In the genomic region with DNA sequence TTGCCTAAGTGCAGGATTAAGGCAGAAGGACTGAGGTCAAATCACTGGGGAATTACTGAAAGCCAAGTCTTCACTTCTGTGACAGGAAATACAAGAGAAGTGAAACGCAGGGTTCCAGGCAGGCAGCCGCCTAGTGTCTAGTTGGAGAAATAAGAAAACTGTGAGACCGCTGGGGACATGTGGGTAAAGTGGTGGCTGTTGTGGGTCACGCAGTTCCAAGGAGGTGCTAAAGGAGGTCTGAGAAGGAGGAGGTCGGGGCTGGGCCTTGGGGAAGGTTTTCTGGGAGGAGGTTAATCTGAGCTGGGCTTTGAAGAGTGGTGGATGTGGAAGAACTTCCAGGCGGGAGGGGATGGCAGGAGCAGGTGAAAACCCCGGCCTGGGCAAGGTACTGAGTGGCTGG, we compare ENCODE assay signal across 9 cellular contexts. TPM values are rescaled to one million over a fixed set of nuclear protein-coding genes. Genes with fewer than 3 reads are reported as not detected.
A peak's percentile ranks its signal among the peaks of the same experiment; 100 is the strongest.
DNase-seq lines count a peak whose midpoint lies in the region; ATAC-seq and TF ChIP-seq lines count a peak whose summit lies in the region.
"Had no signal": no experiment of that assay in that cellular context is flagged by ENCODE, and none has a peak within 500 bp of the region (broad histone marks: within the 10 kb centered on the region; RNA-seq: fewer than 3 reads in every experiment).

No MANE protein-coding gene starts in this region.

- H3K9me3 Mint-ChIP-seq in activated T-cell treated with anti-CD3 and anti-CD28 coated beads, Interleukin-2, amount 50 U/mL, for 4 hours = no peaks in the 10 kb centered on the region
- H3K9me3 Mint-ChIP-seq in activated naive CD8-positive, alpha-beta T cell treated with anti-CD3 and anti-CD28 coated beads, Interleukin-2, amount 50 U/mL, for 24 hours = no peaks in the 10 kb centered on the region

- intact Hi-C loops in esophagus muscularis mucosa (cut with DNase I) = loop anchor here (10.0 kb wide), 1 partner anchor 66 kb away; no protein-coding TSS in a partner anchor

- TF ChIP-seq CTCF in esophagus muscularis mucosa (IDR thresholded peaks at IDR 0.05) = no peak

- H3K36me3 Mint-ChIP-seq in activated T-cell treated with anti-CD3 and anti-CD28 coated beads, Interleukin-2, amount 50 U/mL, for 4 hours (ENCODE audit: insufficient read depth) = peaks cover 59% of the 10 kb centered on the region
- peaks cover 73% of the 10 kb centered on the region for H3K36me3 Mint-ChIP-seq in activated naive CD8-positive, alpha-beta T cell treated with anti-CD3 and anti-CD28 coated beads, Interleukin-2, amount 50 U/mL, for 24 hours (ENCODE audit: low read depth)

- H3K27me3 ChIP-seq in esophagus muscularis mucosa = no peaks in the 10 kb centered on the region
- no peaks in the 10 kb centered on the region for H3K27me3 ChIP-seq in MG63

- peaks cover 3% of the 10 kb centered on the region for H3K4me1 Mint-ChIP-seq in activated T-cell treated with anti-CD3 and anti-CD28 coated beads, Interleukin-2, amount 50 U/mL, for 4 hours (ENCODE audit: low read depth)
- peaks cover 25% of the 10 kb centered on the region for H3K4me1 Mint-ChIP-seq in activated naive CD8-positive, alpha-beta T cell treated with anti-CD3 and anti-CD28 coated beads, Interleukin-2, amount 50 U/mL, for 24 hours

- peak overlapping the region; percentile 22 for H3K4me3 Mint-ChIP-seq in activated T-cell treated with anti-CD3 and anti-CD28 coated beads, Interleukin-2, amount 50 U/mL, for 4 hours
- no peak overlapping the region for H3K4me3 Mint-ChIP-seq in activated naive CD8-positive, alpha-beta T cell treated with anti-CD3 and anti-CD28 coated beads, Interleukin-2, amount 50 U/mL, for 24 hours

- H3K4me3 ChIP-seq in esophagus muscularis mucosa (no peak overlapping the region), MG63 (no peak overlapping the region)

- H3K27ac ChIP-seq in esophagus muscularis mucosa (replicated peaks in 1 of 4) = no peak overlapping the region

- ATAC-seq in activated T-cell treated with anti-CD3 and anti-CD28 coated beads, Interleukin-2, amount 50 U/mL, for 4 hours = no peak
- peak; percentile 31 for ATAC-seq in HG02642 (IDR thresholded peaks at IDR 0.05; ENCODE audit: poor library complexity, unreplicated experiment)
- ATAC-seq in activated naive CD8-positive, alpha-beta T cell treated with anti-CD3 and anti-CD28 coated beads, Interleukin-2, amount 50 U/mL, for 24 hours = no peak
- no peak for ATAC-seq in GM21515 (IDR thresholded peaks at IDR 0.05; ENCODE audit: unreplicated experiment)

- no peaks in the 10 kb centered on the region for H3K4me1 ChIP-seq in esophagus muscularis mucosa

- H3K27ac Mint-ChIP-seq in activated naive CD8-positive, alpha-beta T cell treated with anti-CD3 and anti-CD28 coated beads, Interleukin-2, amount 50 U/mL, for 24 hours = peak overlapping the region; percentile 58

- 77% methylated on average over 7 of the region's 7 CpGs for WGBS in esophagus muscularis mucosa

- no peak for TF ChIP-seq POLR2A in esophagus muscularis mucosa (IDR thresholded peaks at IDR 0.05; ENCODE audit: low read depth)

- no peak for DNase-seq in activated T-cell treated with anti-CD3 and anti-CD28 coated beads, Interleukin-2, amount 50 U/mL, for 4 hours
- no peak for DNase-seq in activated T-cell treated with anti-CD3 and anti-CD28 coated beads, Interleukin-2, amount 50 U/mL, for 1 hour
- DNase-seq in activated naive CD8-positive, alpha-beta T cell treated with anti-CD3 and anti-CD28 coated beads, Interleukin-2, amount 50 U/mL, for 24 hours = no peak
- DNase-seq in pons (ENCODE audit: low spot score) = peak; percentile 44
- DNase-seq in esophagus muscularis mucosa (ENCODE audit: extremely low spot score) = no peak
- no peak for DNase-seq in MG63
- DNase-seq: NCI-H774 had no signal

- peaks cover 38 to 100% (median 96%) of the 10 kb centered on the region in 4 donors for H3K36me3 ChIP-seq in esophagus muscularis mucosa
- H3K36me3 ChIP-seq in MG63 = peaks cover 70% of the 10 kb centered on the region

- no peak for TF ChIP-seq EP300 in esophagus muscularis mucosa (IDR thresholded peaks at IDR 0.05)

- no peaks in the 10 kb centered on the region for H3K27me3 Mint-ChIP-seq in activated T-cell treated with anti-CD3 and anti-CD28 coated beads, Interleukin-2, amount 50 U/mL, for 4 hours (ENCODE audit: low read depth)
- H3K27me3 Mint-ChIP-seq in activated naive CD8-positive, alpha-beta T cell treated with anti-CD3 and anti-CD28 coated beads, Interleukin-2, amount 50 U/mL, for 24 hours = no peaks in the 10 kb centered on the region

- H3K9me3 ChIP-seq in esophagus muscularis mucosa (no peaks in the 10 kb centered on the region), MG63 (no peaks in the 10 kb centered on the region)

RNA-seq across cellular contexts. Expression of gene MCM5, which starts 11.2 kb away (rescaled TPM):
- total RNA-seq in activated T-cell treated with anti-CD3 and anti-CD28 coated beads, Interleukin-2, amount 50 U/mL, for 4 hours = 100 to 1,000 TPM; 342 to 399 (median 361) TPM
- total RNA-seq in esophagus muscularis mucosa = 10 to 100 TPM in 3 of 4 donors, 1 to 10 TPM in 1; 9.1 to 22.2 (median 16.4) TPM
- 72.8 and 117 TPM in 2 replicates for total RNA-seq in MG63 (2014; rRNA removed; shearing (Covaris generic); ENCODE audit: low replicate concordance)

RNA-seq across cellular contexts. Expression of gene HMOX1, which starts 30.2 kb away (rescaled TPM):
- total RNA-seq in activated T-cell treated with anti-CD3 and anti-CD28 coated beads, Interleukin-2, amount 50 U/mL, for 4 hours = 1 to 10 TPM; 1.2 to 3.0 (median 1.4) TPM
- 100 to 1,000 TPM in 1 of 4 donors, 10 to 100 TPM in 2, 1 to 10 TPM in 1; 8.7 to 603 (median 13.0) TPM for total RNA-seq in esophagus muscularis mucosa
- 36.1 and 66.9 TPM in 2 replicates for total RNA-seq in MG63 (2014; rRNA removed; shearing (Covaris generic); ENCODE audit: low replicate concordance)
